Comparison of ENCODE assay signal across 12 cellular contexts in genomic region chr20:17518339-17519052, GRCh38. TPM values are rescaled to one million over a fixed set of nuclear protein-coding genes. Genes with fewer than 3 reads are reported as not detected.
A peak's percentile ranks its signal among the peaks of the same experiment; 100 is the strongest.
DNase-seq lines count a peak whose midpoint lies in the region; ATAC-seq, FAIRE-seq and TF ChIP-seq lines count a peak whose summit lies in the region.
"Had no signal": no experiment of that assay in that cellular context is flagged by ENCODE, and none has a peak within 500 bp of the region (broad histone marks: within the 10 kb centered on the region; RNA-seq: fewer than 3 reads in every experiment).

No MANE protein-coding gene starts in this region.

- POLR2A ChIA-PET in GM12878 (lab: Charles Lee), result no interaction called here

- CTCF ChIA-PET in GM12878 (lab: Yijun Ruan, JAX), result no interaction called here

- H3K4me1 ChIP-seq in GM12878 (ENCODE audit: control insufficient read depth, insufficient read depth, low read length), result no peaks in the 10 kb centered on the region
- H3K4me1 ChIP-seq in mesendoderm (ENCODE audit: control insufficient read depth, low read depth, low read length), result no peaks in the 10 kb centered on the region

- TF ChIP-seq POLR2A in GM12878 (IDR thresholded peaks at IDR 0.05; ENCODE audit: low read depth, low read length), result no peak

- no peaks in the 10 kb centered on the region for H3K79me1 ChIP-seq in mesendoderm (ENCODE audit: low read length)

- TF ChIP-seq RAD21 in Ishikawa (IDR thresholded peaks at IDR 0.05; ENCODE audit: low read depth) (no peak), GM12878 (IDR thresholded peaks at IDR 0.05; ENCODE audit: insufficient read depth, low read depth, low read length) (no peak)

- H3K9ac ChIP-seq in GM12878 (ENCODE audit: control insufficient read depth, insufficient read depth, low read length) (no peak overlapping the region), mesendoderm (ENCODE audit: low read length) (no peak overlapping the region)

- SMC1A ChIA-PET in GM12878 (lab: Charles Lee; ENCODE audit: uncharacterized antibody, unreplicated experiment), result interaction anchor here (1.1 kb wide), 1 partner anchor 20 kb away, joined by 4 read pairs; no protein-coding TSS in a partner anchor

- H4K8ac ChIP-seq in mesendoderm (ENCODE audit: low read depth, low read length), result no peak overlapping the region

- no peak for FAIRE-seq in GM12878 (lab: Jason Lieb, UNC)
- FAIRE-seq: TTC549 had no signal

- WGBS in GM12878 (ENCODE audit: insufficient coverage, insufficient replicate concordance, low lambda C conversion rate, missing lambda C conversion rate), result 32% methylated on average over 14 of the region's 14 CpGs
- no CpG with 5 or more reads among the region's 14 CpGs for whole genome bisulfite sequencing in mesendoderm (ENCODE audit: extremely low coverage, insufficient coverage, low lambda C conversion rate)

- in situ Hi-C loops in GM12878 (cut with MboI), result no loop called here

- no peak overlapping the region for H3K23ac ChIP-seq in mesendoderm (ENCODE audit: low read length)

- H3K27me3 ChIP-seq in GM12878 (replicated peaks in 1 of 2; ENCODE audit: control insufficient read depth in 2 of 2, insufficient read depth in 2 of 2, low read length in 1 of 2) (no peaks in the 10 kb centered on the region; a peak in 1 of 4 replicates), mesendoderm (ENCODE audit: insufficient read depth, low read length, poor library complexity) (no peaks in the 10 kb centered on the region)
- H3K27me3 ChIP-seq: heart right ventricle had no signal

- H4K5ac ChIP-seq in mesendoderm (ENCODE audit: low read length), result no peak overlapping the region

- H2BK120ac ChIP-seq in mesendoderm (ENCODE audit: low read depth, low read length), result no peak overlapping the region

- no peak overlapping the region for H3K4ac ChIP-seq in mesendoderm (ENCODE audit: low read depth, low read length)

- no peak overlapping the region for H3K4me2 ChIP-seq in GM12878 (ENCODE audit: control insufficient read depth, insufficient read depth)
- H3K4me2 ChIP-seq in mesendoderm (ENCODE audit: low read length), result no peak overlapping the region
- H3K4me2 ChIP-seq: smooth muscle cell had no signal

- H3K4me3 ChIP-seq in GM12878 (no peak overlapping the region), mesendoderm (ENCODE audit: low read length) (no peak overlapping the region)
- H3K4me3 ChIP-seq: heart right ventricle, smooth muscle cell had no signal

- DNase-seq in Daoy (ENCODE audit: low read depth) (peak; percentile 42), GM12878 (ENCODE audit: low read depth, low spot score) (no peak), mesendoderm (peak; percentile 50), mesenteric fat pad (ENCODE audit: low spot score) (no peak), SHP77 (lab: John Stamatoyannopoulos, UW) (no peak)
- DNase-seq: activated naive CD4-positive, alpha-beta T cell treated with anti-CD3 and anti-CD28 coated beads, Interleukin-2, amount 50 U/mL, for 16 hours; heart right ventricle; RPMI8226 had no signal

- TF ChIP-seq CTCF in GM12878 (IDR thresholded peaks at IDR 0.05 in 2 of 3, conservative IDR thresholded peaks at IDR 0.05 in 1 of 3; ENCODE audit: control insufficient read depth in 2 of 3, extremely low read depth in 1 of 3, insufficient read depth in 1 of 3, low read depth in 3 of 3, low read length in 3 of 3), result no peak

- H3K27ac ChIP-seq in GM12878 (ENCODE audit: control insufficient read depth, insufficient read depth), result no peak overlapping the region
- H3K27ac ChIP-seq in mesendoderm (ENCODE audit: low read depth, low read length), result no peak overlapping the region
- H3K27ac ChIP-seq: heart right ventricle had no signal

- no peak overlapping the region for H2BK15ac ChIP-seq in mesendoderm (replicated peaks; ENCODE audit: low read depth)

- no peaks in the 10 kb centered on the region for H3K36me3 ChIP-seq in GM12878 (ENCODE audit: control insufficient read depth in 2 of 2, insufficient read depth in 2 of 2, low read length in 1 of 2)
- no peaks in the 10 kb centered on the region for H3K36me3 ChIP-seq in mesendoderm (ENCODE audit: control insufficient read depth, insufficient read depth, low read length)
- H3K36me3 ChIP-seq: heart right ventricle had no signal

- no peak overlapping the region for H2BK5ac ChIP-seq in mesendoderm (ENCODE audit: low read length)

- RAD21 ChIA-PET in GM12878 (lab: Charles Lee; ENCODE audit: unreplicated experiment), result no interaction called here

- ATAC-seq in GM12878, result no peak
- ATAC-seq in GM18502 (IDR thresholded peaks at IDR 0.05; ENCODE audit: poor library complexity, unreplicated experiment), result no peak

- H2AFZ ChIP-seq in GM12878 (ENCODE audit: control insufficient read depth, low read depth, low read length), result no peak overlapping the region

- no peaks in the 10 kb centered on the region for H3K79me2 ChIP-seq in GM12878 (ENCODE audit: control insufficient read depth, insufficient read depth, low read length)
- H3K79me2 ChIP-seq in mesendoderm (ENCODE audit: control insufficient read depth, insufficient read depth, low read length), result no peaks in the 10 kb centered on the region

- TF ChIP-seq EP300 in Ishikawa (IDR thresholded peaks at IDR 0.05; ENCODE audit: borderline replicate concordance) (no peak), GM12878 (IDR thresholded peaks at IDR 0.05; ENCODE audit: borderline replicate concordance in 1 of 2, control insufficient read depth in 1 of 2, low read depth in 2 of 2, low read length in 2 of 2) (no peak)

- no peak overlapping the region for H3K18ac ChIP-seq in mesendoderm (ENCODE audit: low read length)

- intact Hi-C loops in GM12878 (cut with micrococcal nuclease; ENCODE audit: unreplicated experiment), result no loop called here

- H2AK5ac ChIP-seq in mesendoderm (ENCODE audit: low read length), result no peak overlapping the region

- no peak overlapping the region for H3K56ac ChIP-seq in mesendoderm (ENCODE audit: low read length)

- H3K9me3 ChIP-seq in GM12878 (replicated peaks; ENCODE audit: control insufficient read depth, insufficient read depth, low read length), result no peaks in the 10 kb centered on the region
- H3K9me3 ChIP-seq: heart right ventricle had no signal

- H4K20me1 ChIP-seq in GM12878 (ENCODE audit: control insufficient read depth, insufficient read depth), result no peaks in the 10 kb centered on the region

- no TSS peak for BruUV-seq in GM12878 (replicated peaks; lab: Mats Ljungman, UMichigan)

TF ChIP-seq in Ishikawa, 13 proteins besides CTCF, POLR2A, EP300 and RAD21 (continues in another document):
- TF ChIP-seq TEAD4 (IDR thresholded peaks at IDR 0.05), result no peak

TF ChIP-seq in GM12878, 131 proteins besides CTCF, POLR2A, EP300 and RAD21 (continues in another document):
- TF ChIP-seq ATF3 (IDR thresholded peaks at IDR 0.05; ENCODE audit: borderline replicate concordance, extremely low read depth, low read depth, low read length), result no peak
- TF ChIP-seq TAF1 (IDR thresholded peaks at IDR 0.05; ENCODE audit: borderline replicate concordance, low read depth, low read length), result no peak
- no peak for TF ChIP-seq RUNX3 (IDR thresholded peaks at IDR 0.05; ENCODE audit: low read length)
- no peak for TF ChIP-seq SMC3 (IDR thresholded peaks at IDR 0.05; ENCODE audit: borderline replicate concordance, low read length)
- no peak for TF ChIP-seq BRCA1 (IDR thresholded peaks at IDR 0.05; ENCODE audit: low read depth, low read length)

RNA-seq across cellular contexts. Expression of gene BFSP1, which starts 12.7 kb away (rescaled TPM):
- 0.42 and 4.2 TPM in 2 replicates for total RNA-seq in Daoy (2014; rRNA removed; shearing (Covaris generic))
- total RNA-seq in GM12878 (2013; cell fraction: nucleolus; rRNA removed), result not detected in 2 replicates
- total RNA-seq in GM12878 (2014; rRNA removed), result 0.05 and 0.06 TPM in 2 replicates
- total RNA-seq in GM12878 (2014; rRNA removed; fragmentation: Illumina TruSeq; extraction: Trizol), result 0.09 and 0.13 TPM in 2 replicates
- total RNA-seq in GM12878 (2021), result 0.13 TPM in 2 replicates
- not detected for polyA plus RNA-seq in GM12878 (2011; ENCODE audit: low read depth)
- polyA plus RNA-seq in GM12878 (2011; rRNA removed), result not detected in 2 replicates
- polyA plus RNA-seq in GM12878 (2011; cell fraction: cytosol; rRNA removed), result not detected in 2 replicates
- not detected in 2 replicates for polyA plus RNA-seq in GM12878 (2011; cell fraction: nucleus; rRNA removed)
- polyA plus RNA-seq in GM12878 (2012), result 0.07 TPM in 1 of 2 replicates, not detected in the other
- polyA plus RNA-seq in GM12878 (2014; fragmentation: Illumina TruSeq; extraction: Trizol), result 0.22 TPM in 1 of 2 replicates, not detected in the other
- polyA plus RNA-seq in GM12878 (2014; fragmentation: Nextera tagmentation; extraction: Ambion mirVana), result under 1 TPM; 0.06 to 0.11 TPM
- 0.05 TPM in 1 of 2 replicates, not detected in the other for polyA plus RNA-seq in GM12878 (2014; rRNA removed)
- under 1 TPM in 1 of 2 experiments, not detected in 1; 0.10 TPM for polyA plus RNA-seq in GM12878 (2016; fragmentation: Nextera tagmentation; extraction: Ambion mirVana)
- polyA minus RNA-seq in GM12878 (2011; rRNA and poly(A)+ RNA removed), result not detected in 2 replicates
- polyA minus RNA-seq in GM12878 (2011; cell fraction: cytosol; rRNA and poly(A)+ RNA removed), result not detected in 2 replicates
- not detected in 2 replicates for polyA minus RNA-seq in GM12878 (2011; cell fraction: nucleus; rRNA and poly(A)+ RNA removed)
- 2.2 TPM for polyA plus RNA-seq in mesendoderm (2013, experiment 1 of 2)
- 2.4 TPM for polyA plus RNA-seq in mesendoderm (2013, experiment 2 of 2)
- total RNA-seq in mesenteric fat pad, result not detected

RNA-seq across cellular contexts. Expression of gene DSTN, which starts 51.4 kb away (rescaled TPM):
- 222 and 242 TPM in 2 replicates for total RNA-seq in Daoy (2014; rRNA removed; shearing (Covaris generic))
- total RNA-seq in GM12878 (2013; cell fraction: nucleolus; rRNA removed), result 5.4 and 6.0 TPM in 2 replicates
- total RNA-seq in GM12878 (2014; rRNA removed), result 33.7 and 34.3 TPM in 2 replicates
- 39.0 and 39.4 TPM in 2 replicates for total RNA-seq in GM12878 (2014; rRNA removed; fragmentation: Illumina TruSeq; extraction: Trizol)
- 40.2 and 42.1 TPM in 2 replicates for total RNA-seq in GM12878 (2021)
- polyA plus RNA-seq in GM12878 (2011; ENCODE audit: low read depth), result 28.9 TPM
- 26.7 and 32.1 TPM in 2 replicates for polyA plus RNA-seq in GM12878 (2011; rRNA removed)
- polyA plus RNA-seq in GM12878 (2011; cell fraction: cytosol; rRNA removed), result 10.6 and 10.8 TPM in 2 replicates
- 12.5 and 15.6 TPM in 2 replicates for polyA plus RNA-seq in GM12878 (2011; cell fraction: nucleus; rRNA removed)
- polyA plus RNA-seq in GM12878 (2012), result 54.0 and 59.1 TPM in 2 replicates
- polyA plus RNA-seq in GM12878 (2014; fragmentation: Illumina TruSeq; extraction: Trizol), result 62.7 and 65.1 TPM in 2 replicates
- 10 to 100 TPM; 34.8 to 46.6 TPM for polyA plus RNA-seq in GM12878 (2014; fragmentation: Nextera tagmentation; extraction: Ambion mirVana)
- polyA plus RNA-seq in GM12878 (2014; rRNA removed), result 33.1 and 36.0 TPM in 2 replicates
- polyA plus RNA-seq in GM12878 (2016; fragmentation: Nextera tagmentation; extraction: Ambion mirVana), result 100 to 1,000 TPM; 128 to 137 TPM
- polyA minus RNA-seq in GM12878 (2011; rRNA and poly(A)+ RNA removed), result 2.4 and 6.1 TPM in 2 replicates
- polyA minus RNA-seq in GM12878 (2011; cell fraction: cytosol; rRNA and poly(A)+ RNA removed), result 5.3 and 7.2 TPM in 2 replicates
- polyA minus RNA-seq in GM12878 (2011; cell fraction: nucleus; rRNA and poly(A)+ RNA removed), result 1.2 and 2.2 TPM in 2 replicates
- 278 TPM for polyA plus RNA-seq in mesendoderm (2013, experiment 1 of 2)
- polyA plus RNA-seq in mesendoderm (2013, experiment 2 of 2), result 278 TPM
- total RNA-seq in mesenteric fat pad, result 165 TPM

Comparison
In these comparisons a context has a peak if more than half of its experiments do, and no peak if none do; other contexts are left out.
1. DNase-seq: peak in Daoy (single experiment) and mesendoderm (single experiment); none in GM12878 (single experiment), mesenteric fat pad (single experiment) and SHP77 (0 of 2).